ENCODE assay signal across 9 cellular contexts in genomic region chr3:122102191-122102935, GRCh38. TPM values are rescaled to one million over a fixed set of nuclear protein-coding genes. Genes with fewer than 3 reads are reported as not detected.
DNase-seq lines count a peak whose midpoint lies in the region; ATAC-seq and TF ChIP-seq lines count a peak whose summit lies in the region.
"Had no signal": no experiment of that assay in that cellular context is flagged by ENCODE, and none has a peak within 500 bp of the region (broad histone marks: within the 10 kb centered on the region; RNA-seq: fewer than 3 reads in every experiment).

No MANE protein-coding gene starts in this region.

- no peaks in the 10 kb centered on the region for H3K9me3 ChIP-seq in suprapubic skin

- H3K4me3 ChIP-seq in GM06990 (replicated peaks; ENCODE audit: low read depth, low read length), result no peak overlapping the region
- no peak overlapping the region for H3K4me3 ChIP-seq in suprapubic skin
- no peak overlapping the region for H3K4me3 ChIP-seq in coronary artery
- H3K4me3 ChIP-seq: PC-9 had no signal

- H3K27ac ChIP-seq in suprapubic skin, result no peak overlapping the region
- H3K27ac ChIP-seq in coronary artery, result no peak overlapping the region
- H3K27ac ChIP-seq: PC-9 had no signal

- no peak for TF ChIP-seq EP300 in suprapubic skin (IDR thresholded peaks at IDR 0.05)

- no peaks in the 10 kb centered on the region for H3K4me1 ChIP-seq in suprapubic skin

- no peaks in the 10 kb centered on the region for H3K36me3 Mint-ChIP-seq in activated CD4-positive, alpha-beta memory T cell treated with anti-CD3 and anti-CD28 coated beads for 36 hours

- H3K4me3 Mint-ChIP-seq in activated CD4-positive, alpha-beta memory T cell treated with anti-CD3 and anti-CD28 coated beads for 36 hours, result peak overlapping the region; percentile 7

- CTCF ChIA-PET in activated CD4-positive, alpha-beta memory T cell treated with anti-CD3 and anti-CD28 coated beads for 36 hours (lab: Charles Lee), result interaction anchor here (0.9 to 5.6 kb wide), 27 partner anchors 10 to 965 kb away, joined by 3 to 85 read pairs (median 6); partner anchors contain the start of genes FAM162A, PDIA5 and POLQ

- TF ChIP-seq CTCF in GM06990 (IDR thresholded peaks at IDR 0.05; ENCODE audit: insufficient read depth, low read length, poor library complexity, severe bottlenecking) (no peak), suprapubic skin (IDR thresholded peaks at IDR 0.05) (no peak), coronary artery (IDR thresholded peaks at IDR 0.05) (no peak)

- no peak for TF ChIP-seq POLR2A in suprapubic skin (IDR thresholded peaks at IDR 0.05)

- peak overlapping the region; percentile 78 for H3K27ac Mint-ChIP-seq in activated CD4-positive, alpha-beta memory T cell treated with anti-CD3 and anti-CD28 coated beads for 36 hours

- ATAC-seq in GM19372 (IDR thresholded peaks at IDR 0.05; ENCODE audit: low read depth, unreplicated experiment), result peak; percentile 26
- ATAC-seq in HG03066 (IDR thresholded peaks at IDR 0.05; ENCODE audit: low read depth, unreplicated experiment), result peak; percentile 33

- in situ Hi-C loops in ACHN (cut with HindIII; ENCODE audit: low pct_ligation_motif_present, low pct_unique_long_range_greater_than_20kb, low sequenced_read_pairs), result no loop called here

- H3K27me3 ChIP-seq in GM06990 (replicated peaks; ENCODE audit: control insufficient read depth, insufficient read depth, low read length), result no peaks in the 10 kb centered on the region
- H3K27me3 ChIP-seq in suprapubic skin, result no peaks in the 10 kb centered on the region

- 93% methylated on average over 4 of the region's 4 CpGs for WGBS in suprapubic skin

- POLR2A ChIA-PET in activated CD4-positive, alpha-beta memory T cell treated with anti-CD3 and anti-CD28 coated beads for 36 hours (lab: Charles Lee), result interaction anchor here (1.1 to 2.7 kb wide), 8 partner anchors 44 to 268 kb away, joined by 3 to 16 read pairs (median 6); partner anchors contain the start of genes EAF2 and IQCB1

- DNase-seq in GM06990 (ENCODE audit: extremely low read depth, insufficient read length), result peak; percentile 64
- DNase-seq in activated CD4-positive, alpha-beta memory T cell treated with anti-CD3 and anti-CD28 coated beads for 36 hours, result peak; percentile 69
- no peak for DNase-seq in suprapubic skin (ENCODE audit: low spot score in 2 of 2)
- no peak for DNase-seq in NCI-H2227 treated with DMSO at 0.1 percent for 48 hours (lab: John Stamatoyannopoulos, UW)
- DNase-seq in ACHN, result no peak
- no peak for DNase-seq in coronary artery (ENCODE audit: low spot score)

- H3K36me3 ChIP-seq in GM06990 (ENCODE audit: control insufficient read depth, insufficient read depth, low read length), result peaks cover 2% of the 10 kb centered on the region; the same call in 1 of the 2 replicates
- H3K36me3 ChIP-seq in suprapubic skin, result no peaks in the 10 kb centered on the region

- peaks cover 45% of the 10 kb centered on the region for H3K4me1 Mint-ChIP-seq in activated CD4-positive, alpha-beta memory T cell treated with anti-CD3 and anti-CD28 coated beads for 36 hours (ENCODE audit: low read depth)

- intact Hi-C loops in activated CD4-positive, alpha-beta memory T cell treated with anti-CD3 and anti-CD28 coated beads for 36 hours (cut with micrococcal nuclease), result loop anchor here (5.0 kb wide), 6 partner anchors 265 to 1360 kb away; partner anchors contain the start of genes GTF2E1, HCLS1, PARP14 and PARP15

- H3K27me3 Mint-ChIP-seq in activated CD4-positive, alpha-beta memory T cell treated with anti-CD3 and anti-CD28 coated beads for 36 hours, result no peaks in the 10 kb centered on the region

- H3K9me3 Mint-ChIP-seq in activated CD4-positive, alpha-beta memory T cell treated with anti-CD3 and anti-CD28 coated beads for 36 hours, result no peaks in the 10 kb centered on the region

RNA-seq across cellular contexts. Expression of gene CD86, which starts 47.2 kb away (rescaled TPM):
- 1 to 10 TPM; 1.4 to 1.7 TPM for total RNA-seq in activated CD4-positive, alpha-beta memory T cell treated with anti-CD3 and anti-CD28 coated beads for 36 hours
- 10 to 100 TPM in 1 of 4 donors, 1 to 10 TPM in 3; 2.2 to 12.2 (median 3.3) TPM for total RNA-seq in suprapubic skin
- total RNA-seq: PC-9 had no signal

Comparison
In these comparisons a context has a peak if more than half of its experiments do, and no peak if none do; other contexts are left out.
1. DNase-seq: peak in GM06990 (single experiment) and activated CD4-positive, alpha-beta memory T cell treated with anti-CD3 and anti-CD28 coated beads for 36 hours (single experiment); none in suprapubic skin (0 of 2), NCI-H2227 treated with DMSO at 0.1 percent for 48 hours (single experiment), ACHN (single experiment) and coronary artery (single experiment).